In genomic region chr10:96130326-96130758, GRCh38 we compare ENCODE assay signal across 8 cellular contexts. TPM values are rescaled to one million over a fixed set of nuclear protein-coding genes. Genes with fewer than 3 reads are reported as not detected.
DNase-seq lines count a peak whose midpoint lies in the region; ATAC-seq and TF ChIP-seq lines count a peak whose summit lies in the region.

No MANE protein-coding gene starts in this region.

- peak overlapping the region; percentile 74 for H3K4me3 ChIP-seq in lung

- no peaks in the 10 kb centered on the region for H3K4me1 ChIP-seq in lung (ENCODE audit: control insufficient read depth in 2 of 2, insufficient read depth in 2 of 2, low read length in 2 of 2)

- peak overlapping the region; percentile 98 for H3K27ac ChIP-seq in lung (ENCODE audit: low read depth in 1 of 2, low read length in 1 of 2)

- WGBS in lung, 2 donors, result 0% methylated on average over 38 of the region's 38 CpGs

- no peaks in the 10 kb centered on the region for H3K9me3 ChIP-seq in lung (ENCODE audit: control insufficient read depth in 2 of 2, insufficient read depth in 1 of 2, low read length in 1 of 2)

- H3K27me3 ChIP-seq in lung (ENCODE audit: control insufficient read depth, insufficient read depth), result no peaks in the 10 kb centered on the region

- ATAC-seq in GM18519 (IDR thresholded peaks at IDR 0.05; ENCODE audit: low FRiP score, unreplicated experiment), result peak; percentile 32
- peak; percentile 65 for ATAC-seq in HG02973 (IDR thresholded peaks at IDR 0.05; ENCODE audit: unreplicated experiment)
- ATAC-seq in lung (ENCODE audit: insufficient read depth, low FRiP score), result peak; percentile 76

- DNase-seq in A172 (ENCODE audit: low spot score), result peak; percentile 79
- peak; percentile 80 for DNase-seq in NCI-H226
- DNase-seq in activated CD4-positive, alpha-beta T cell treated with anti-CD3 and anti-CD28 coated beads for 24 hours (ENCODE audit: low read depth in 2 of 2), result peak; percentile 59 to 62
- DNase-seq in dermis blood vessel endothelial cell, result peak; percentile 86
- peak; percentile 70 for DNase-seq in lung (ENCODE audit: low spot score)
- peak; percentile 38 for DNase-seq in stimulated activated CD8-positive, alpha-beta memory T cell treated with anti-CD3 and anti-CD28 coated beads, Interleukin-15, amount 100 ng/mL, for 24 hours (ENCODE audit: low read depth)

- TF ChIP-seq CTCF in lung (IDR thresholded peaks at IDR 0.05; ENCODE audit: control extremely low read depth, extremely low read depth), result no peak

- peaks cover 0 to 4% of the 10 kb centered on the region in 2 donors for H3K36me3 ChIP-seq in lung (ENCODE audit: control insufficient read depth in 2 of 2, insufficient read depth in 2 of 2, low read length in 2 of 2)

RNA-seq across cellular contexts. Expression of gene ZNF518A, which starts 0.2 kb away (rescaled TPM):
- 7.9 and 19.7 TPM in 2 replicates for total RNA-seq in A172 (2014; rRNA removed; shearing (Covaris generic))
- 18.4 and 18.9 TPM in 2 replicates for total RNA-seq in dermis blood vessel endothelial cell
- total RNA-seq in lung, result 10 to 100 TPM; 21.5 to 68.2 TPM
- 1 to 10 TPM; 4.4 to 5.3 TPM for polyA plus RNA-seq in lung

Comparison
In these comparisons a context has a peak if more than half of its experiments do, and no peak if none do; other contexts are left out.
1. Peak in every context shown above with its lines: DNase-seq, ATAC-seq, H3K4me3 ChIP-seq and H3K27ac ChIP-seq.